8 cellular contexts compared by ENCODE assay signal in the genomic region with DNA sequence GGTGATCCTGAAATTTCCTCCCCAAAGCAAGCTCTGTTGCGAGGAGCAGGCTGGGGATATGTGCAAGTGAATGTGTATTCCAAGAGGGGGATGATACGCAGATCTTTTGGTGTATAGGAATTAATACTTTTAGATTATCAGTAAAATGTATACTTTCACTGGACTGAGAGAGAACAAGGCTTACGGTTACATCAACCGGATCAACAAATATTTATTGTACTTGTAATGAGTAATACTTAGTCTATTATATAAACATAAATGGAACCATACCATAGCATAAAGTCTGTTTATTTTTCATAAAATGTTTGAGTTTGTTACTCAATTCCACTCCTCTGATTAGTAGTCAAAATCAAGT.
DNase-seq lines count a peak whose midpoint lies in the region; ATAC-seq and TF ChIP-seq lines count a peak whose summit lies in the region.

No MANE protein-coding gene starts in this region.

- H3K4me3 ChIP-seq in GM06990 (replicated peaks; ENCODE audit: low read depth, low read length) (peak overlapping the region; percentile 67), fibroblast of mammary gland (ENCODE audit: control insufficient read depth, low read depth, low read length) (peak overlapping the region; percentile 94), retinal pigment epithelial cell (ENCODE audit: low read length) (peak overlapping the region; percentile 93)

- no peaks in the 10 kb centered on the region for H3K27me3 ChIP-seq in GM06990 (replicated peaks; ENCODE audit: control insufficient read depth, insufficient read depth, low read length)

- TF ChIP-seq CTCF in GM06990 (IDR thresholded peaks at IDR 0.05; ENCODE audit: insufficient read depth, low read length, poor library complexity, severe bottlenecking), result no peak
- TF ChIP-seq CTCF in fibroblast of mammary gland (conservative IDR thresholded peaks at IDR 0.05; ENCODE audit: control insufficient read depth, insufficient read depth, low read depth, low read length), result no peak
- TF ChIP-seq CTCF in retinal pigment epithelial cell (conservative IDR thresholded peaks at IDR 0.05; ENCODE audit: low read depth, low read length), result no peak

- ATAC-seq in SK-N-SH treated with all-trans-retinoic acid at 6 μM for 48 hours, result peak; percentile 6

- no peak for DNase-seq in GM06990 (ENCODE audit: extremely low read depth, insufficient read length)
- no peak for DNase-seq in fibroblast of mammary gland (ENCODE audit: low read depth)
- DNase-seq in retinal pigment epithelial cell (ENCODE audit: low read depth), result no peak
- DNase-seq in HuH-7 (ENCODE audit: low spot score), result no peak
- DNase-seq in nucleus accumbens (lab: John Stamatoyannopoulos, UW), result no peak
- no peak for DNase-seq in activated CD4-positive, alpha-beta T cell treated with anti-CD3 and anti-CD28 coated beads, Interleukin-2, amount 50 U/mL, for 48 hours
- no peak for DNase-seq in anterior cingulate cortex (lab: John Stamatoyannopoulos, UW)

- H3K36me3 ChIP-seq in GM06990 (ENCODE audit: control insufficient read depth, insufficient read depth, low read length), result no peaks in the 10 kb centered on the region

TF ChIP-seq in SK-N-SH treated with all-trans-retinoic acid at 6 μM for 48 hours, 23 proteins besides CTCF, POLR2A, EP300 and RAD21:
- TF ChIP-seq OSR1 (CRISPR knock-in tag; IDR thresholded peaks at IDR 0.05) (no peak), ISL1 (CRISPR knock-in tag; IDR thresholded peaks at IDR 0.05) (no peak), ZFP3 (CRISPR knock-in tag; IDR thresholded peaks at IDR 0.05) (no peak), TCF4 (CRISPR knock-in tag; IDR thresholded peaks at IDR 0.05; ENCODE audit: borderline replicate concordance) (no peak)
- TF ChIP-seq, protein P1, sequence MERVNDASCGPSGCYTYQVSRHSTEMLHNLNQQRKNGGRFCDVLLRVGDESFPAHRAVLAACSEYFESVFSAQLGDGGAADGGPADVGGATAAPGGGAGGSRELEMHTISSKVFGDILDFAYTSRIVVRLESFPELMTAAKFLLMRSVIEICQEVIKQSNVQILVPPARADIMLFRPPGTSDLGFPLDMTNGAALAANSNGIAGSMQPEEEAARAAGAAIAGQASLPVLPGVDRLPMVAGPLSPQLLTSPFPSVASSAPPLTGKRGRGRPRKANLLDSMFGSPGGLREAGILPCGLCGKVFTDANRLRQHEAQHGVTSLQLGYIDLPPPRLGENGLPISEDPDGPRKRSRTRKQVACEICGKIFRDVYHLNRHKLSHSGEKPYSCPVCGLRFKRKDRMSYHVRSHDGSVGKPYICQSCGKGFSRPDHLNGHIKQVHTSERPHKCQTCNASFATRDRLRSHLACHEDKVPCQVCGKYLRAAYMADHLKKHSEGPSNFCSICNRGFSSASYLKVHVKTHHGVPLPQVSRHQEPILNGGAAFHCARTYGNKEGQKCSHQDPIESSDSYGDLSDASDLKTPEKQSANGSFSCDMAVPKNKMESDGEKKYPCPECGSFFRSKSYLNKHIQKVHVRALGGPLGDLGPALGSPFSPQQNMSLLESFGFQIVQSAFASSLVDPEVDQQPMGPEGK (CRISPR knock-in tag; IDR thresholded peaks at IDR 0.05; ENCODE audit: borderline replicate concordance), result no peak
- TF ChIP-seq, protein P2, sequence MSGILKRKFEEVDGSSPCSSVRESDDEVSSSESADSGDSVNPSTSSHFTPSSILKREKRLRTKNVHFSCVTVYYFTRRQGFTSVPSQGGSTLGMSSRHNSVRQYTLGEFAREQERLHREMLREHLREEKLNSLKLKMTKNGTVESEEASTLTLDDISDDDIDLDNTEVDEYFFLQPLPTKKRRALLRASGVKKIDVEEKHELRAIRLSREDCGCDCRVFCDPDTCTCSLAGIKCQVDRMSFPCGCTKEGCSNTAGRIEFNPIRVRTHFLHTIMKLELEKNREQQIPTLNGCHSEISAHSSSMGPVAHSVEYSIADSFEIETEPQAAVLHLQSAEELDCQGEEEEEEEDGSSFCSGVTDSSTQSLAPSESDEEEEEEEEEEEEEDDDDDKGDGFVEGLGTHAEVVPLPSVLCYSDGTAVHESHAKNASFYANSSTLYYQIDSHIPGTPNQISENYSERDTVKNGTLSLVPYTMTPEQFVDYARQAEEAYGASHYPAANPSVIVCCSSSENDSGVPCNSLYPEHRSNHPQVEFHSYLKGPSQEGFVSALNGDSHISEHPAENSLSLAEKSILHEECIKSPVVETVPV (CRISPR knock-in tag; IDR thresholded peaks at IDR 0.05), result no peak
